In the genomic region with DNA sequence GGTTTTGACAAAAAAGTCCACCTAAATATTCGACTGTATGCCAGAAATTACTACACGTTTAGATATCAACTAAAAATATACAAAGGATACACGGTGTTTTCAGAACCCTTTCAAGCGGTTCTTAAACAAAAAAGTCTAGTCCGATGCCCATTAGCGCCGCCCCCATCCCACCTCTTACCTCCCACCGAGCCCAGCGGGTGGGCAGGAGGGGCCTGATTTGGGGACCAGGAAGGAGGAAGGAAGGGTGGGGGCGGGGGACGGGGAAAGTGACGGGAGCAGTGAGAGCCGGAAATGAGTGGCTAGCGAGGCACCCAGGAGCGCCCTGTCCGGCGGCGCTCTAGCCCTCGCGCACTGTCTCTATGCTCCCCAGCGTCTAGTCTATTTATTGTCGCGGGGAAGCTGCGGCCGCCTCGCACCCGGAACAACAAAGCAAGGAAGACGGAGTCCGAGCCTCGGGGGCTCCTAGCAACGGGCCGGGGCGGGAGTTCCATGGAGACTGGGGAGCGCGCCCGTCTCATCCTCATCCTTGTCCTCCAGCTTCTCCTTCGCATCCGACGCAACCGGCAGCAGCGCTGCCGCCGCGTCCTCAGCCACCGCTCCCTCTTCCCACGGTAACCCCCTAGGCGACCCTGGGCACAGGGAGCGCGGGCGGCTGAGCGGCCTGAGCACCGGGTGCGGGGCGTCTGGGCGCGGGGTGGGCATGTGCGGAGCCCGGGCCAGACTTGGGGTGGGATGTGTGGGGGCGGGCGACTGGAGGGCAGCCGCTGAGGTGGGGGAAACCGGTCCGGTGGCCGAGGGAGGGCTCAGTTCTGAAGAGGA, we compare ENCODE assay signal across 8 cellular contexts. TPM values are rescaled to one million over a fixed set of nuclear protein-coding genes. Genes with fewer than 3 reads are reported as not detected.
A peak's percentile ranks its signal among the peaks of the same experiment; 100 is the strongest.
DNase-seq lines count a peak whose midpoint lies in the region; ATAC-seq, FAIRE-seq and TF ChIP-seq lines count a peak whose summit lies in the region.

TSS of gene TBPL1 (plus strand) at position 410 of the 819 bp plus-strand sequence. CDS start 26,902 bp downstream, outside the sequence.

- H3F3A ChIP-seq in neural cell (ENCODE audit: insufficient read depth, low read length, poor library complexity, severe bottlenecking) = no peaks in the 10 kb centered on the region

- H3K9me3 ChIP-seq in HAP-1 (no peaks in the 10 kb centered on the region; the same call in 1 of the 2 replicates), MG63 (no peaks in the 10 kb centered on the region), neural cell (ENCODE audit: low read length) (no peaks in the 10 kb centered on the region)

- H3K4me3 Mint-ChIP-seq in stimulated activated naive CD8-positive, alpha-beta T cell treated with anti-CD3 and anti-CD28 coated beads, Interleukin-15, amount 100 ng/mL, for 72 hours = peak within 1 kb of the TSS; percentile 87 to 98

- peaks cover 46% of the 10 kb centered on the region for H3K79me2 ChIP-seq in neural cell (replicated peaks; ENCODE audit: insufficient read depth, low read length)

- H3K9me3 Mint-ChIP-seq in stimulated activated naive CD8-positive, alpha-beta T cell treated with anti-CD3 and anti-CD28 coated beads, Interleukin-15, amount 100 ng/mL, for 72 hours = no peaks in the 10 kb centered on the region

- peak; percentile 96 for ATAC-seq in stimulated activated naive CD8-positive, alpha-beta T cell treated with anti-CD3 and anti-CD28 coated beads, Interleukin-15, amount 100 ng/mL, for 72 hours

- peaks cover 9% of the 10 kb centered on the region; the same call in 1 of the 2 replicates for H3K27me3 ChIP-seq in HAP-1 (ENCODE audit: low read depth)
- no peaks in the 10 kb centered on the region for H3K27me3 ChIP-seq in MG63
- no peaks in the 10 kb centered on the region for H3K27me3 ChIP-seq in neural cell (ENCODE audit: insufficient read depth, low read depth, low read length)

- H3K4me2 ChIP-seq in neural cell (ENCODE audit: low read length) = peak within 1 kb of the TSS; percentile 81

- no peaks in the 10 kb centered on the region for H4K20me1 ChIP-seq in neural cell (ENCODE audit: insufficient read depth)

- no peaks in the 10 kb centered on the region for H3K9me2 ChIP-seq in neural cell (ENCODE audit: insufficient read depth, low read length)

- peak within 1 kb of the TSS; percentile 98 for H2AFZ ChIP-seq in neural cell (ENCODE audit: low read depth, low read length)

- H3K4me3 ChIP-seq in HAP-1 = peak within 1 kb of the TSS; percentile 91
- H3K4me3 ChIP-seq in MG63 = peak within 1 kb of the TSS; percentile 93
- H3K4me3 ChIP-seq in fibroblast of villous mesenchyme (ENCODE audit: low read depth, low read length) = peak within 1 kb of the TSS; percentile 91
- H3K4me3 ChIP-seq in neural cell (ENCODE audit: low read length) = peak within 1 kb of the TSS; percentile 87

- peak within 1 kb of the TSS; percentile 92 for H3K9ac ChIP-seq in neural cell (ENCODE audit: low read length)

- H3K4me1 Mint-ChIP-seq in stimulated activated naive CD8-positive, alpha-beta T cell treated with anti-CD3 and anti-CD28 coated beads, Interleukin-15, amount 100 ng/mL, for 72 hours = peaks cover 46% of the 10 kb centered on the region

- FAIRE-seq in G401.6 (lab: Jason Lieb, UNC) = peak; percentile 93

- in situ Hi-C loops in HAP-1 (cut with MboI; ENCODE audit: low sequenced_read_pairs) = no loop called here

- TF ChIP-seq CTCF in fibroblast of villous mesenchyme (IDR thresholded peaks at IDR 0.05; ENCODE audit: insufficient read depth, low read depth, low read length) (no peak), neural cell (IDR thresholded peaks at IDR 0.05; ENCODE audit: poor library complexity, severe bottlenecking) (no peak)

- TF ChIP-seq RAD21 in neural cell (conservative IDR thresholded peaks at IDR 0.05) = no peak

- peak within 1 kb of the TSS; percentile 90 for H3K27ac ChIP-seq in neural cell (ENCODE audit: low read length)

- H3K27ac Mint-ChIP-seq in stimulated activated naive CD8-positive, alpha-beta T cell treated with anti-CD3 and anti-CD28 coated beads, Interleukin-15, amount 100 ng/mL, for 72 hours = peak within 1 kb of the TSS; percentile 96 to 98

- H3K36me3 ChIP-seq in HAP-1 (replicated peaks) (no peaks in the 10 kb centered on the region; the same call in 1 of the 2 replicates), MG63 (no peaks in the 10 kb centered on the region; the same call in 1 of the 2 replicates), neural cell (ENCODE audit: insufficient read depth, low read length) (no peaks in the 10 kb centered on the region)

- no peaks in the 10 kb centered on the region for H3K27me3 Mint-ChIP-seq in stimulated activated naive CD8-positive, alpha-beta T cell treated with anti-CD3 and anti-CD28 coated beads, Interleukin-15, amount 100 ng/mL, for 72 hours

- TF ChIP-seq EP300 in neural cell (conservative IDR thresholded peaks at IDR 0.05; ENCODE audit: poor library complexity, severe bottlenecking) = peak; percentile 45

- DNase-seq in HAP-1 (ENCODE audit: low spot score in 2 of 2) (peak; percentile 91 to 98), MG63 (peak; percentile 96), SHP77 (lab: John Stamatoyannopoulos, UW) (peak; percentile 97), activated gamma-delta T cell (lab: John Stamatoyannopoulos, UW) (peak; percentile 75), fibroblast of villous mesenchyme (ENCODE audit: low read depth) (peak; percentile 94)
- DNase-seq in stimulated activated naive CD8-positive, alpha-beta T cell treated with anti-CD3 and anti-CD28 coated beads, Interleukin-15, amount 100 ng/mL, for 72 hours = peak; percentile 84 to 90

- H3K4me1 ChIP-seq in HAP-1 = peaks cover 17% of the 10 kb centered on the region

TF ChIP-seq in neural cell, 6 proteins besides CTCF, POLR2A, EP300 and RAD21:
- TF ChIP-seq EZH2 (IDR thresholded peaks at IDR 0.05; ENCODE audit: borderline replicate concordance, insufficient read depth, low read length, poor library complexity, severe bottlenecking) (no peak), REST (IDR thresholded peaks at IDR 0.05; ENCODE audit: borderline replicate concordance) (peak; percentile 79), TAF1 (IDR thresholded peaks at IDR 0.05; ENCODE audit: low read depth) (peak; percentile 86), POLR2AphosphoS5 (IDR thresholded peaks at IDR 0.05) (peak; percentile 97), SMC3 (conservative IDR thresholded peaks at IDR 0.05; ENCODE audit: poor library complexity) (peak; percentile 16), MXI1 (conservative IDR thresholded peaks at IDR 0.05; ENCODE audit: poor library complexity, severe bottlenecking) (peak; percentile 72)

RNA-seq across cellular contexts. Expression of gene TBPL1, which starts in this region (rescaled TPM):
- total RNA-seq in MG63 (2014; rRNA removed; shearing (Covaris generic); ENCODE audit: low replicate concordance) = 40.7 and 73.5 TPM in 2 replicates
- total RNA-seq in fibroblast of villous mesenchyme = 6.4 and 18.6 TPM in 2 replicates
- polyA plus RNA-seq in neural cell = 110 and 126 TPM in 2 replicates
- polyA minus RNA-seq in neural cell = 89.8 and 109 TPM in 2 replicates

Comparison
In these comparisons a context has a peak if more than half of its experiments do, and no peak if none do; other contexts are left out.
1. Peak in every context shown above with its lines: DNase-seq, ATAC-seq, H3K4me3 ChIP-seq and H3K27ac ChIP-seq.